In the genomic region with DNA sequence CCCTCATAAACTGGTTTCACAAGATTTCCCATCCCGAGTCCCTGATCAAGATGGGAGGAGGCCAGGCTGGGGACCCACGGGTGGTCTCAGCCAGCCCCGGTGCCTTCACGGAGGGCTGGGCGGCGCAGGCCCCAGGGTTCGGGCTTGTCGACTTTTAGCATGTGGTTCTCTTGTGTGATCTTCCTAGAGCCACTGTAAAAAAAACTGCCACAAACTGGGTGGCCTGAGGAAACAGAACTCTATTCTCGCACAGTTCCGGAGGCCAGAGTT, we compare ENCODE assay signal across 37 cellular contexts. TPM values are rescaled to one million over a fixed set of nuclear protein-coding genes. Genes with fewer than 3 reads are reported as not detected.
"Had no signal": no experiment of that assay in that cellular context is flagged by ENCODE, and none has a peak within 500 bp of the region (broad histone marks: within the 10 kb centered on the region; RNA-seq: fewer than 3 reads in every experiment).

No MANE protein-coding gene starts in this region.

- DNase-seq: activated B cell treated with CpG ODN at 0.5 μM for 24 hours; activated CD4-positive, alpha-beta memory T cell treated with anti-CD3 and anti-CD28 coated beads for 36 hours; activated CD4-positive, alpha-beta T cell treated with anti-CD3 and anti-CD28 coated beads for 4 hours; activated CD4-positive, alpha-beta T cell treated with anti-CD3 and anti-CD28 coated beads, Interleukin-2, amount 10 ng/mL, durations not matched to agents 24 days and 14 days; activated CD4-positive, alpha-beta T cell treated with anti-CD3 and anti-CD28 coated beads, Interleukin-2, amount 50 U/mL, for 1 hour; activated CD4-positive, alpha-beta T cell treated with anti-CD3 and anti-CD28 coated beads, Interleukin-2, amount 50 U/mL, for 4 hours; activated CD4-positive, CD25-positive, alpha-beta regulatory T cell treated with anti-CD3 and anti-CD28 coated beads, Interleukin-2, amount 50 U/mL, for 72 hours; activated CD8-positive, alpha-beta memory T cell treated with anti-CD3 and anti-CD28 coated beads, Interleukin-2, amount 50 U/mL, for 4 hours; activated CD8-positive, alpha-beta T cell treated with anti-CD3 and anti-CD28 coated beads for 36 hours; activated effector memory CD4-positive, alpha-beta T cell treated with anti-CD3 and anti-CD28 coated beads, Interleukin-2, amount 50 U/mL, for 16 hours; activated gamma-delta T cell treated with Interleukin-2 at 50 U/mL for 16 hours; activated naive CD4-positive, alpha-beta T cell; activated naive CD4-positive, alpha-beta T cell treated with anti-CD3 and anti-CD28 coated beads for 36 hours; activated naive CD4-positive, alpha-beta T cell treated with anti-CD3 and anti-CD28 coated beads, Interleukin-2, amount 50 U/mL, for 16 hours; activated naive CD8-positive, alpha-beta T cell treated with anti-CD3 and anti-CD28 coated beads for 36 hours; activated T-cell treated with anti-CD3 and anti-CD28 coated beads for 4 hours; activated T-cell treated with anti-CD3 and anti-CD28 coated beads, Interleukin-2, amount 50 U/mL, for 1 hour; activated T-cell treated with anti-CD3 and anti-CD28 coated beads, Interleukin-2, amount 50 U/mL, for 4 hours; activated T-cell treated with anti-CD3 and anti-CD28 coated beads, Interleukin-2, amount 50 U/mL, for 72 hours; adrenal gland; amniotic stem cell; aorta; body of pancreas; brain microvascular endothelial cell; central memory CD4-positive, alpha-beta T cell; T-helper 1 cell; T-helper 2 cell; T-helper 9 cell had no signal

- H3K4me1 ChIP-seq: adrenal gland, body of pancreas, breast epithelium had no signal

- ATAC-seq: activated CD8-positive, alpha-beta T cell treated with anti-CD3 and anti-CD28 coated beads for 36 hours; activated naive CD4-positive, alpha-beta T cell treated with anti-CD3 and anti-CD28 coated beads, Interleukin-2, amount 50 U/mL, for 72 hours; activated T-cell treated with anti-CD3 and anti-CD28 coated beads, Interleukin-2, amount 50 U/mL, for 4 hours; activated T-cell treated with anti-CD3 and anti-CD28 coated beads, Interleukin-2, amount 50 U/mL, for 72 hours; activated T-helper 17 cell treated with anti-CD3 and anti-CD28 coated beads, Interleukin-2, amount 50 U/mL, for 72 hours; body of pancreas had no signal

- H3K36me3 ChIP-seq: adrenal gland, brain microvascular endothelial cell, breast epithelium had no signal

- H3K27me3 ChIP-seq: adrenal gland, body of pancreas, brain microvascular endothelial cell, breast epithelium had no signal

- H3K4me3 ChIP-seq: adrenal gland, body of pancreas, breast epithelium had no signal

- H3K27ac ChIP-seq: adrenal gland, body of pancreas, brain microvascular endothelial cell, breast epithelium, VCaP had no signal

- H3K9me3 ChIP-seq: adrenal gland, body of pancreas, breast epithelium had no signal

- FAIRE-seq: astrocyte, TTC549 had no signal

RNA-seq across cellular contexts. Expression of gene RFLNA, which starts 12.6 kb away (rescaled TPM):
- total RNA-seq: activated B cell treated with CpG ODN at 0.5 μM for 24 hours; activated CD4-positive, alpha-beta memory T cell treated with anti-CD3 and anti-CD28 coated beads for 36 hours; activated CD4-positive, alpha-beta T cell treated with anti-CD3 and anti-CD28 coated beads, Interleukin-2, amount 10 ng/mL, durations not matched to agents 24 days and 14 days; activated CD8-positive, alpha-beta memory T cell treated with anti-CD3 and anti-CD28 coated beads for 36 hours; activated CD8-positive, alpha-beta T cell treated with anti-CD3 and anti-CD28 coated beads for 36 hours; activated naive CD4-positive, alpha-beta T cell treated with anti-CD3 and anti-CD28 coated beads for 36 hours; activated naive CD8-positive, alpha-beta T cell treated with anti-CD3 and anti-CD28 coated beads for 36 hours; activated T-cell treated with anti-CD3 and anti-CD28 coated beads, Interleukin-2, amount 50 U/mL, for 4 hours; activated T-cell treated with anti-CD3 and anti-CD28 coated beads, Interleukin-2, amount 50 U/mL, for 72 hours; activated T-helper 1 cell treated with anti-CD3 and anti-CD28 coated beads, Interleukin-12 subunit alpha, Interleukin-12 subunit beta, Interleukin-2, Interleukin-4 antibody, amounts not matched to agents 30 ng/mL and 10 ng/mL and 1 ng/mL, durations not matched to agents 14 hours and 24 hours and 36 hours; activated T-helper 17 cell treated with anti-CD3 and anti-CD28 coated beads, Interleukin-2, amount 50 U/mL, for 72 hours; cardiac septum had no signal
